ENCODE assay signal across 8 cellular contexts in genomic region chr5:153896701-153897100, GRCh38.
DNase-seq lines count a peak whose midpoint lies in the region; ATAC-seq lines count a peak whose summit lies in the region.

No MANE protein-coding gene starts in this region.

- ATAC-seq in HG02981 (IDR thresholded peaks at IDR 0.05; ENCODE audit: unreplicated experiment) = peak; percentile 100

- peak; percentile 28 for DNase-seq in NCI-H748 (lab: John Stamatoyannopoulos, UW; ENCODE audit: unreplicated experiment)
- DNase-seq in NCI-H748 treated with DMSO at 0.1 percent for 48 hours (lab: John Stamatoyannopoulos, UW) = no peak
- DNase-seq in NCI-H2196 treated with DMSO at 0.1 percent for 48 hours (lab: John Stamatoyannopoulos, UW; ENCODE audit: unreplicated experiment) = peak; percentile 58
- peak; percentile 73 for DNase-seq in left kidney (ENCODE audit: low read depth, low spot score)
- DNase-seq in retina = no peak
- no peak for DNase-seq in ureter (ENCODE audit: low spot score)
- DNase-seq in activated T-cell treated with anti-CD3 and anti-CD28 coated beads for 4 hours = no peak

Comparison
In these comparisons a context has a peak if more than half of its experiments do, and no peak if none do; other contexts are left out.
1. DNase-seq: peak in NCI-H748 (single experiment), NCI-H2196 treated with DMSO at 0.1 percent for 48 hours (single experiment) and left kidney (single experiment); none in NCI-H748 treated with DMSO at 0.1 percent for 48 hours (single experiment), retina (single experiment), ureter (single experiment) and activated T-cell treated with anti-CD3 and anti-CD28 coated beads for 4 hours (single experiment).